ENCODE assay signal across 24 cellular contexts in genomic region chr15:72827216-72827615, GRCh38. TPM values are rescaled to one million over a fixed set of nuclear protein-coding genes. Genes with fewer than 3 reads are reported as not detected.
DNase-seq lines count a peak whose midpoint lies in the region; ATAC-seq, FAIRE-seq and TF ChIP-seq lines count a peak whose summit lies in the region.
"Had no signal": no experiment of that assay in that cellular context is flagged by ENCODE, and none has a peak within 500 bp of the region (broad histone marks: within the 10 kb centered on the region; RNA-seq: fewer than 3 reads in every experiment).

No MANE protein-coding gene starts in this region.

- H3K36me3 ChIP-seq in fibroblast of lung (ENCODE audit: control insufficient read depth, insufficient read depth, low read length), result no peaks in the 10 kb centered on the region
- H3K36me3 ChIP-seq in skeletal muscle tissue (ENCODE audit: control insufficient read depth in 3 of 3, insufficient read depth in 3 of 3, low read length in 3 of 3), result no peaks in the 10 kb centered on the region
- H3K36me3 ChIP-seq: ascending aorta, tibial nerve had no signal

- DNase-seq in GM19238 (ENCODE audit: insufficient read length, low spot score), result peak; percentile 10
- peak; percentile 89 for DNase-seq in NCI-H2171 treated with DMSO at 0.1 percent for 48 hours (lab: John Stamatoyannopoulos, UW)
- DNase-seq in fibroblast of lung (ENCODE audit: low read depth in 2 of 2), result peak; percentile 3 to 6
- no peak for DNase-seq in activated T-cell treated with anti-CD3 and anti-CD28 coated beads, Interleukin-2, amount 50 U/mL, for 72 hours
- DNase-seq in D721Med (ENCODE audit: insufficient read length, low spot score), result no peak
- DNase-seq: activated CD4-positive, alpha-beta T cell treated with anti-CD3 and anti-CD28 coated beads for 4 hours; AML-193; DND-41; H9; NCI-H1694 treated with DMSO at 0.1 percent for 48 hours; stimulated activated CD4-positive, alpha-beta T cell treated with anti-CD3 and anti-CD28 coated beads, Interleukin-4, amount 100 ng/mL, for 1 hour; stimulated activated naive CD8-positive, alpha-beta T cell treated with anti-CD3 and anti-CD28 coated beads, Interleukin-15, Interleukin-2, amounts not matched to agents 100 U/mL and 50 U/mL, for 24 hours had no signal

- H3K4me2 ChIP-seq in fibroblast of lung (ENCODE audit: extremely low read depth, insufficient read depth, low read length), result no peak overlapping the region
- H3K4me2 ChIP-seq: smooth muscle cell had no signal

- no peaks in the 10 kb centered on the region for H3K79me2 ChIP-seq in fibroblast of lung (ENCODE audit: control insufficient read depth, insufficient read depth, low read length)

- H3K36me3 Mint-ChIP-seq in activated T-cell treated with anti-CD3 and anti-CD28 coated beads, Interleukin-2, amount 50 U/mL, for 72 hours (ENCODE audit: insufficient read depth in 2 of 2), result no peaks in the 10 kb centered on the region
- H3K36me3 Mint-ChIP-seq: activated naive CD4-positive, alpha-beta T cell treated with anti-CD3 and anti-CD28 coated beads, Interleukin-2, amount 50 U/mL, for 24 hours; memory B cell had no signal

- H3K27ac ChIP-seq in fibroblast of lung (ENCODE audit: insufficient read depth, low read length), result no peak overlapping the region
- H3K27ac ChIP-seq in skeletal muscle tissue (ENCODE audit: low read depth, low read length), result peak overlapping the region; percentile 66
- H3K27ac ChIP-seq: tibial nerve had no signal

- H3K27me3 Mint-ChIP-seq in activated T-cell treated with anti-CD3 and anti-CD28 coated beads, Interleukin-2, amount 50 U/mL, for 72 hours (ENCODE audit: low read depth), result peaks cover 23% of the 10 kb centered on the region

- no peak overlapping the region for H3K4me3 ChIP-seq in fibroblast of lung (replicated peaks in 1 of 4; ENCODE audit: control extremely low read depth in 1 of 4, insufficient read depth in 1 of 4, low read depth in 3 of 4, low read length in 4 of 4)
- H3K4me3 ChIP-seq in skeletal muscle tissue (ENCODE audit: low read length in 3 of 3), result no peak overlapping the region
- H3K4me3 ChIP-seq: ascending aorta, dorsolateral prefrontal cortex, K562, smooth muscle cell, tibial nerve had no signal

- H3K9ac ChIP-seq in fibroblast of lung (ENCODE audit: insufficient read depth, low read length) (no peak overlapping the region), skeletal muscle tissue (ENCODE audit: low read depth in 1 of 3, low read length in 3 of 3) (peak overlapping the region in 1 of 3 donors; percentile 16)

- TF ChIP-seq CTCF in fibroblast of lung (conservative IDR thresholded peaks at IDR 0.05 in 1 of 2, IDR thresholded peaks at IDR 0.05 in 1 of 2; ENCODE audit: low read depth in 1 of 2, low read length in 2 of 2) (no peak), D721Med (IDR thresholded peaks at IDR 0.05; ENCODE audit: insufficient read depth, missing control alignments) (no peak)

- no peak overlapping the region for H3K27ac Mint-ChIP-seq in activated T-cell treated with anti-CD3 and anti-CD28 coated beads, Interleukin-2, amount 50 U/mL, for 72 hours
- H3K27ac Mint-ChIP-seq: activated naive CD4-positive, alpha-beta T cell treated with anti-CD3 and anti-CD28 coated beads, Interleukin-2, amount 50 U/mL, for 24 hours; activated T-helper 1 cell treated with anti-CD3 and anti-CD28 coated beads, Interleukin-12 subunit alpha, Interleukin-12 subunit beta, Interleukin-2, Interleukin-4 antibody, amounts not matched to agents 30 ng/mL and 10 ng/mL and 1 ng/mL, durations not matched to agents 14 hours and 24 hours and 36 hours; H9; memory B cell had no signal

- H3K9me3 Mint-ChIP-seq in activated T-cell treated with anti-CD3 and anti-CD28 coated beads, Interleukin-2, amount 50 U/mL, for 72 hours, result no peaks in the 10 kb centered on the region
- H3K9me3 Mint-ChIP-seq: activated naive CD4-positive, alpha-beta T cell treated with anti-CD3 and anti-CD28 coated beads, Interleukin-2, amount 50 U/mL, for 24 hours; activated T-helper 1 cell treated with anti-CD3 and anti-CD28 coated beads, Interleukin-12 subunit alpha, Interleukin-12 subunit beta, Interleukin-2, Interleukin-4 antibody, amounts not matched to agents 30 ng/mL and 10 ng/mL and 1 ng/mL, durations not matched to agents 14 hours and 24 hours and 36 hours; central memory CD8-positive, alpha-beta T cell; memory B cell had no signal

- H2AFZ ChIP-seq in fibroblast of lung (ENCODE audit: low read length), result no peak overlapping the region

- no peaks in the 10 kb centered on the region for H3K4me1 ChIP-seq in fibroblast of lung (ENCODE audit: control insufficient read depth, extremely low read depth, insufficient read depth, low read length)
- peaks cover 2 to 12% (median 3%) of the 10 kb centered on the region in 3 donors for H3K4me1 ChIP-seq in skeletal muscle tissue (ENCODE audit: control insufficient read depth in 3 of 3, insufficient read depth in 3 of 3, low read length in 3 of 3)
- H3K4me1 ChIP-seq: tibial nerve had no signal

- ATAC-seq in activated T-cell treated with anti-CD3 and anti-CD28 coated beads, Interleukin-2, amount 50 U/mL, for 72 hours (replicated peaks in 1 of 2), result no peak
- ATAC-seq in HG02759 (IDR thresholded peaks at IDR 0.05; ENCODE audit: unreplicated experiment), result no peak
- ATAC-seq: K562; Panc1; stimulated activated naive CD8-positive, alpha-beta T cell treated with anti-CD3 and anti-CD28 coated beads, Interleukin-15, Interleukin-2, amounts not matched to agents 100 U/mL and 50 U/mL, for 24 hours had no signal

- no peak for FAIRE-seq in D721Med (lab: Jason Lieb, UNC)
- FAIRE-seq: K562 had no signal

- no peaks in the 10 kb centered on the region for H3K4me1 Mint-ChIP-seq in activated T-cell treated with anti-CD3 and anti-CD28 coated beads, Interleukin-2, amount 50 U/mL, for 72 hours (ENCODE audit: low read depth)
- H3K4me1 Mint-ChIP-seq: activated naive CD4-positive, alpha-beta T cell treated with anti-CD3 and anti-CD28 coated beads, Interleukin-2, amount 50 U/mL, for 24 hours; central memory CD8-positive, alpha-beta T cell; H9 had no signal

- no peak overlapping the region for H3K4me3 Mint-ChIP-seq in activated T-cell treated with anti-CD3 and anti-CD28 coated beads, Interleukin-2, amount 50 U/mL, for 72 hours
- H3K4me3 Mint-ChIP-seq: activated naive CD4-positive, alpha-beta T cell treated with anti-CD3 and anti-CD28 coated beads, Interleukin-2, amount 50 U/mL, for 24 hours; activated T-helper 1 cell treated with anti-CD3 and anti-CD28 coated beads, Interleukin-12 subunit alpha, Interleukin-12 subunit beta, Interleukin-2, Interleukin-4 antibody, amounts not matched to agents 30 ng/mL and 10 ng/mL and 1 ng/mL, durations not matched to agents 14 hours and 24 hours and 36 hours; central memory CD8-positive, alpha-beta T cell; H9; memory B cell had no signal

- H3K27me3 ChIP-seq in fibroblast of lung (ENCODE audit: control insufficient read depth, insufficient read depth, low read length) (no peaks in the 10 kb centered on the region), skeletal muscle tissue (ENCODE audit: control insufficient read depth in 3 of 3, insufficient read depth in 3 of 3, low read length in 3 of 3) (peaks cover 0 to 4% (median 0%) of the 10 kb centered on the region in 3 donors)
- H3K27me3 ChIP-seq: ascending aorta, dorsolateral prefrontal cortex, tibial nerve had no signal

- H3K9me3 ChIP-seq in fibroblast of lung (ENCODE audit: control insufficient read depth, insufficient read depth, low read depth, low read length) (no peaks in the 10 kb centered on the region), skeletal muscle tissue (ENCODE audit: control insufficient read depth in 3 of 3, low read length in 3 of 3) (no peaks in the 10 kb centered on the region)
- H3K9me3 ChIP-seq: ascending aorta, tibial nerve had no signal

- no peaks in the 10 kb centered on the region for H4K20me1 ChIP-seq in fibroblast of lung (ENCODE audit: control insufficient read depth, extremely low read depth, insufficient read depth, low read length)

RNA-seq across cellular contexts. Expression of gene ADPGK, which starts 43.7 kb away (rescaled TPM):
- total RNA-seq in fibroblast of lung, result 44.7 and 59.5 TPM in 2 replicates
- 62.2 and 66.1 TPM in 2 replicates for polyA plus RNA-seq in fibroblast of lung
- polyA plus RNA-seq in fibroblast of lung (2012), result 31.0 and 38.4 TPM in 2 replicates
- 25.5 and 37.8 TPM in 2 replicates for polyA minus RNA-seq in fibroblast of lung (ENCODE audit: low replicate concordance)
- 39.1 TPM for total RNA-seq in skeletal muscle tissue
- total RNA-seq in activated T-cell treated with anti-CD3 and anti-CD28 coated beads, Interleukin-2, amount 50 U/mL, for 72 hours, result 10 to 100 TPM; 55.8 to 63.1 TPM

Comparison
In these comparisons a context has a peak if more than half of its experiments do, and no peak if none do; other contexts are left out.
1. DNase-seq: peak in GM19238 (single experiment), NCI-H2171 treated with DMSO at 0.1 percent for 48 hours (single experiment) and fibroblast of lung (2 of 2); none in activated T-cell treated with anti-CD3 and anti-CD28 coated beads, Interleukin-2, amount 50 U/mL, for 72 hours (0 of 2) and D721Med (single experiment).